21 cellular contexts compared by ENCODE assay signal in genomic region chr2:31237348-31238017, GRCh38. TPM values are rescaled to one million over a fixed set of nuclear protein-coding genes. Genes with fewer than 3 reads are reported as not detected.
"Had no signal": no experiment of that assay in that cellular context is flagged by ENCODE, and none has a peak within 500 bp of the region (broad histone marks: within the 10 kb centered on the region; RNA-seq: fewer than 3 reads in every experiment).

No MANE protein-coding gene starts in this region.

- H3K9me3 ChIP-seq: esophagus squamous epithelium, neutrophil, ovary, prostate gland, suprapubic skin had no signal

- H3K36me3 Mint-ChIP-seq: activated naive CD4-positive, alpha-beta T cell treated with anti-CD3 and anti-CD28 coated beads, Interleukin-2, amount 50 U/mL, for 72 hours had no signal

- H3K4me3 ChIP-seq: esophagus squamous epithelium, ovary, prostate gland, SK-N-MC, suprapubic skin had no signal

- H3K36me3 ChIP-seq: neutrophil, ovary, prostate gland, suprapubic skin, WERI-Rb-1 had no signal

- ATAC-seq: activated CD8-positive, alpha-beta T cell treated with anti-CD3 and anti-CD28 coated beads for 36 hours; activated naive CD4-positive, alpha-beta T cell treated with anti-CD3 and anti-CD28 coated beads, Interleukin-2, amount 50 U/mL, for 72 hours; activated T-helper 17 cell treated with anti-CD3 and anti-CD28 coated beads, Interleukin-2, amount 50 U/mL, for 72 hours had no signal

- H3K27ac ChIP-seq: neutrophil, ovary, SK-N-MC, WERI-Rb-1 had no signal

- H3K27me3 Mint-ChIP-seq: activated CD4-positive, alpha-beta T cell treated with anti-CD3 and anti-CD28 coated beads, Interleukin-2, amount 10 ng/mL, durations not matched to agents 7 days and 5 days; activated CD8-positive, alpha-beta T cell treated with anti-CD3 and anti-CD28 coated beads for 36 hours; activated T-cell treated with anti-CD3 and anti-CD28 coated beads, Interleukin-2, amount 50 U/mL, for 24 hours; activated T-helper 17 cell treated with anti-CD3 and anti-CD28 coated beads, Interleukin-2, amount 50 U/mL, for 72 hours; central memory CD8-positive, alpha-beta T cell; stimulated activated naive CD8-positive, alpha-beta T cell treated with anti-CD3 and anti-CD28 coated beads, Interleukin-15, Interleukin-2, amounts not matched to agents 100 ng/mL and 50 ng/mL, for 24 hours had no signal

- H3K9me3 Mint-ChIP-seq: activated CD4-positive, alpha-beta T cell treated with anti-CD3 and anti-CD28 coated beads, Interleukin-2, amount 10 ng/mL, durations not matched to agents 7 days and 5 days; activated CD8-positive, alpha-beta T cell treated with anti-CD3 and anti-CD28 coated beads for 36 hours; activated naive CD4-positive, alpha-beta T cell treated with anti-CD3 and anti-CD28 coated beads, Interleukin-2, amount 50 U/mL, for 72 hours; activated T-cell treated with anti-CD3 and anti-CD28 coated beads, Interleukin-2, amount 50 U/mL, for 24 hours; activated T-helper 17 cell treated with anti-CD3 and anti-CD28 coated beads, Interleukin-2, amount 50 U/mL, for 72 hours; central memory CD8-positive, alpha-beta T cell; immature natural killer cell; nephron; stimulated activated naive CD8-positive, alpha-beta T cell treated with anti-CD3 and anti-CD28 coated beads, Interleukin-15, Interleukin-2, amounts not matched to agents 100 ng/mL and 50 ng/mL, for 24 hours; T-helper 2 cell treated with Interferon-gamma antibody and Interleukin-4, amounts not matched to agents 5 μg/mL and 100 μg/mL, for 36 hours had no signal

- H3K27ac Mint-ChIP-seq: activated CD4-positive, alpha-beta T cell treated with anti-CD3 and anti-CD28 coated beads, Interleukin-2, amount 10 ng/mL, durations not matched to agents 7 days and 5 days; activated CD8-positive, alpha-beta T cell treated with anti-CD3 and anti-CD28 coated beads for 36 hours; activated naive CD4-positive, alpha-beta T cell treated with anti-CD3 and anti-CD28 coated beads, Interleukin-2, amount 50 U/mL, for 72 hours; activated T-cell treated with anti-CD3 and anti-CD28 coated beads, Interleukin-2, amount 50 U/mL, for 24 hours; activated T-helper 17 cell treated with anti-CD3 and anti-CD28 coated beads, Interleukin-2, amount 50 U/mL, for 72 hours; immature natural killer cell; stimulated activated naive CD8-positive, alpha-beta T cell treated with anti-CD3 and anti-CD28 coated beads, Interleukin-15, Interleukin-2, amounts not matched to agents 100 ng/mL and 50 ng/mL, for 24 hours; T-helper 2 cell treated with Interferon-gamma antibody and Interleukin-4, amounts not matched to agents 5 μg/mL and 100 μg/mL, for 36 hours had no signal

- H3K4me3 Mint-ChIP-seq: activated CD4-positive, alpha-beta T cell treated with anti-CD3 and anti-CD28 coated beads, Interleukin-2, amount 10 ng/mL, durations not matched to agents 7 days and 5 days; activated CD8-positive, alpha-beta T cell treated with anti-CD3 and anti-CD28 coated beads for 36 hours; activated T-cell treated with anti-CD3 and anti-CD28 coated beads, Interleukin-2, amount 50 U/mL, for 24 hours; activated T-helper 17 cell treated with anti-CD3 and anti-CD28 coated beads, Interleukin-2, amount 50 U/mL, for 72 hours; central memory CD8-positive, alpha-beta T cell; stimulated activated naive CD8-positive, alpha-beta T cell treated with anti-CD3 and anti-CD28 coated beads, Interleukin-15, Interleukin-2, amounts not matched to agents 100 ng/mL and 50 ng/mL, for 24 hours; T-helper 2 cell treated with Interferon-gamma antibody and Interleukin-4, amounts not matched to agents 5 μg/mL and 100 μg/mL, for 36 hours had no signal

- H3K27me3 ChIP-seq: esophagus squamous epithelium, ovary, suprapubic skin had no signal

- DNase-seq: activated CD4-positive, alpha-beta T cell treated with anti-CD3 and anti-CD28 coated beads, Interleukin-2, amount 10 ng/mL, durations not matched to agents 7 days and 5 days; activated CD4-positive, CD25-positive, alpha-beta regulatory T cell treated with anti-CD3 and anti-CD28 coated beads, Interleukin-2, amount 50 U/mL, for 72 hours; activated CD8-positive, alpha-beta T cell treated with anti-CD3 and anti-CD28 coated beads for 36 hours; activated T-cell treated with anti-CD3 and anti-CD28 coated beads, Interleukin-2, amount 50 U/mL, for 24 hours; esophagus squamous epithelium; immature natural killer cell; ovary; stimulated activated CD4-positive, alpha-beta T cell treated with anti-CD3 and anti-CD28 coated beads, Interleukin-4, amount 100 ng/mL, for 24 hours; trophoblast cell; WERI-Rb-1 had no signal

RNA-seq across cellular contexts. Expression of gene CAPN14, which starts 20.2 kb away (rescaled TPM):
- polyA plus RNA-seq: immature natural killer cell, liver had no signal
